In genomic region chr20:41586784-41587183, GRCh38 we compare ENCODE assay signal across 7 cellular contexts.
"Had no signal": no experiment of that assay in that cellular context is flagged by ENCODE, and none has a peak within 500 bp of the region (broad histone marks: within the 10 kb centered on the region; RNA-seq: fewer than 3 reads in every experiment).

No MANE protein-coding gene starts in this region.

- DNase-seq: GOT3, H9, HCEC 1CT, HFFc6, KG1 had no signal

- H2AFZ ChIP-seq: GM23248 had no signal

- H3K27ac ChIP-seq: GM23248 had no signal

- H3K4me3 ChIP-seq: GM23248 had no signal

- FAIRE-seq: H54 had no signal

- H3K9ac ChIP-seq: GM23248 had no signal
